Comparison of ENCODE assay signal across 1 cellular context in the genomic region with DNA sequence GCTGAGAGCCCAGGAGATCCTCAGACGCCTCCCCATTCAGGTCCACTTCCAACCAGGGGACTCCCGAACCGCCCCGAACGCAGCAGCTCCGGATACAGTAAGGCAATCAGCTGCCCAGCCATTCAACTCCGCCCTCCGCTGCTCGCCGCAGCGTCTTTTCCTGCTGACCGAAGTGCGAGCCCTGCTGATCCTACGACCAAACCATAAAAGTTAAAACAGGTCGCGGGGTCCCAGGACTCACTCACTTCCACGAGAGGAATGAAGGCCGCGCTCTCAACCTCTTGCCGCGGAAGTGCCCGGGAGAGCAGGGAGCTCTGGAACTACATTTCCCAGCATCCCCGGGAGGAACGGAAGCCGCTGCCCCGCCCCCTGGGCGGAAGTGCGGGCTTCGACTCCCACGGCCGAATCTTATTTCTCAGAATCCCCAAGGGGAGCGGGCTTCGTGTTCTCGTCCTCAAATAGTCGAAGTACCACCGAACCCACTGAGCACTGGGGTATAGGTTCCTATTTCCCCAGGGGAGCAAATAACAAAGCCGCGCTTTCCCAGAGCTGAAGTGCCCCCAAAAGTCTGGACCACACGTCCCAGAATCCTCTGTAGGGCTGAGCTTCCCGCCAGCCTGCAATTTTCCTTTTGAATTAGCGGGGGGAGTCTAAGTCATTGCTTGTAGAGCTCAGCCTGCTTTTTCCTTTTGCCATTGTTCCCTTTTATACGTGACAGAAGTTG.
TF ChIP-seq lines count a peak whose summit lies in the region.

ZNF45 (minus strand) TSS at position 298 of the 724 bp plus-strand sequence. CDS start 13,097 bp downstream, outside the sequence.

TF ChIP-seq in HepG2, 621 proteins besides CTCF, POLR2A, EP300 and RAD21 (continued from another document and continues in another):
- TF ChIP-seq JARID2 (CRISPR knock-in tag; IDR thresholded peaks at IDR 0.05; ENCODE audit: insufficient replicate concordance) = no peak
- no peak for TF ChIP-seq ZNF281 (CRISPR knock-in tag; IDR thresholded peaks at IDR 0.05; ENCODE audit: borderline replicate concordance)
- TF ChIP-seq, protein P1, sequence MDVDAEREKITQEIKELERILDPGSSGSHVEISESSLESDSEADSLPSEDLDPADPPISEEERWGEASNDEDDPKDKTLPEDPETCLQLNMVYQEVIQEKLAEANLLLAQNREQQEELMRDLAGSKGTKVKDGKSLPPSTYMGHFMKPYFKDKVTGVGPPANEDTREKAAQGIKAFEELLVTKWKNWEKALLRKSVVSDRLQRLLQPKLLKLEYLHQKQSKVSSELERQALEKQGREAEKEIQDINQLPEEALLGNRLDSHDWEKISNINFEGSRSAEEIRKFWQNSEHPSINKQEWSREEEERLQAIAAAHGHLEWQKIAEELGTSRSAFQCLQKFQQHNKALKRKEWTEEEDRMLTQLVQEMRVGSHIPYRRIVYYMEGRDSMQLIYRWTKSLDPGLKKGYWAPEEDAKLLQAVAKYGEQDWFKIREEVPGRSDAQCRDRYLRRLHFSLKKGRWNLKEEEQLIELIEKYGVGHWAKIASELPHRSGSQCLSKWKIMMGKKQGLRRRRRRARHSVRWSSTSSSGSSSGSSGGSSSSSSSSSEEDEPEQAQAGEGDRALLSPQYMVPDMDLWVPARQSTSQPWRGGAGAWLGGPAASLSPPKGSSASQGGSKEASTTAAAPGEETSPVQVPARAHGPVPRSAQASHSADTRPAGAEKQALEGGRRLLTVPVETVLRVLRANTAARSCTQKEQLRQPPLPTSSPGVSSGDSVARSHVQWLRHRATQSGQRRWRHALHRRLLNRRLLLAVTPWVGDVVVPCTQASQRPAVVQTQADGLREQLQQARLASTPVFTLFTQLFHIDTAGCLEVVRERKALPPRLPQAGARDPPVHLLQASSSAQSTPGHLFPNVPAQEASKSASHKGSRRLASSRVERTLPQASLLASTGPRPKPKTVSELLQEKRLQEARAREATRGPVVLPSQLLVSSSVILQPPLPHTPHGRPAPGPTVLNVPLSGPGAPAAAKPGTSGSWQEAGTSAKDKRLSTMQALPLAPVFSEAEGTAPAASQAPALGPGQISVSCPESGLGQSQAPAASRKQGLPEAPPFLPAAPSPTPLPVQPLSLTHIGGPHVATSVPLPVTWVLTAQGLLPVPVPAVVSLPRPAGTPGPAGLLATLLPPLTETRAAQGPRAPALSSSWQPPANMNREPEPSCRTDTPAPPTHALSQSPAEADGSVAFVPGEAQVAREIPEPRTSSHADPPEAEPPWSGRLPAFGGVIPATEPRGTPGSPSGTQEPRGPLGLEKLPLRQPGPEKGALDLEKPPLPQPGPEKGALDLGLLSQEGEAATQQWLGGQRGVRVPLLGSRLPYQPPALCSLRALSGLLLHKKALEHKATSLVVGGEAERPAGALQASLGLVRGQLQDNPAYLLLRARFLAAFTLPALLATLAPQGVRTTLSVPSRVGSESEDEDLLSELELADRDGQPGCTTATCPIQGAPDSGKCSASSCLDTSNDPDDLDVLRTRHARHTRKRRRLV (CRISPR knock-in tag; IDR thresholded peaks at IDR 0.05) = peak; percentile 78; the same call in 1 of the 2 replicates
- TF ChIP-seq, protein P2, sequence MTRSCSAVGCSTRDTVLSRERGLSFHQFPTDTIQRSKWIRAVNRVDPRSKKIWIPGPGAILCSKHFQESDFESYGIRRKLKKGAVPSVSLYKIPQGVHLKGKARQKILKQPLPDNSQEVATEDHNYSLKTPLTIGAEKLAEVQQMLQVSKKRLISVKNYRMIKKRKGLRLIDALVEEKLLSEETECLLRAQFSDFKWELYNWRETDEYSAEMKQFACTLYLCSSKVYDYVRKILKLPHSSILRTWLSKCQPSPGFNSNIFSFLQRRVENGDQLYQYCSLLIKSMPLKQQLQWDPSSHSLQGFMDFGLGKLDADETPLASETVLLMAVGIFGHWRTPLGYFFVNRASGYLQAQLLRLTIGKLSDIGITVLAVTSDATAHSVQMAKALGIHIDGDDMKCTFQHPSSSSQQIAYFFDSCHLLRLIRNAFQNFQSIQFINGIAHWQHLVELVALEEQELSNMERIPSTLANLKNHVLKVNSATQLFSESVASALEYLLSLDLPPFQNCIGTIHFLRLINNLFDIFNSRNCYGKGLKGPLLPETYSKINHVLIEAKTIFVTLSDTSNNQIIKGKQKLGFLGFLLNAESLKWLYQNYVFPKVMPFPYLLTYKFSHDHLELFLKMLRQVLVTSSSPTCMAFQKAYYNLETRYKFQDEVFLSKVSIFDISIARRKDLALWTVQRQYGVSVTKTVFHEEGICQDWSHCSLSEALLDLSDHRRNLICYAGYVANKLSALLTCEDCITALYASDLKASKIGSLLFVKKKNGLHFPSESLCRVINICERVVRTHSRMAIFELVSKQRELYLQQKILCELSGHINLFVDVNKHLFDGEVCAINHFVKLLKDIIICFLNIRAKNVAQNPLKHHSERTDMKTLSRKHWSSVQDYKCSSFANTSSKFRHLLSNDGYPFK (CRISPR knock-in tag; IDR thresholded peaks at IDR 0.05; ENCODE audit: borderline replicate concordance) = peak; percentile 73; the same call in 1 of the 2 replicates
- no peak for TF ChIP-seq ZBTB33 (CRISPR knock-in tag; IDR thresholded peaks at IDR 0.05)
- TF ChIP-seq, protein P3, sequence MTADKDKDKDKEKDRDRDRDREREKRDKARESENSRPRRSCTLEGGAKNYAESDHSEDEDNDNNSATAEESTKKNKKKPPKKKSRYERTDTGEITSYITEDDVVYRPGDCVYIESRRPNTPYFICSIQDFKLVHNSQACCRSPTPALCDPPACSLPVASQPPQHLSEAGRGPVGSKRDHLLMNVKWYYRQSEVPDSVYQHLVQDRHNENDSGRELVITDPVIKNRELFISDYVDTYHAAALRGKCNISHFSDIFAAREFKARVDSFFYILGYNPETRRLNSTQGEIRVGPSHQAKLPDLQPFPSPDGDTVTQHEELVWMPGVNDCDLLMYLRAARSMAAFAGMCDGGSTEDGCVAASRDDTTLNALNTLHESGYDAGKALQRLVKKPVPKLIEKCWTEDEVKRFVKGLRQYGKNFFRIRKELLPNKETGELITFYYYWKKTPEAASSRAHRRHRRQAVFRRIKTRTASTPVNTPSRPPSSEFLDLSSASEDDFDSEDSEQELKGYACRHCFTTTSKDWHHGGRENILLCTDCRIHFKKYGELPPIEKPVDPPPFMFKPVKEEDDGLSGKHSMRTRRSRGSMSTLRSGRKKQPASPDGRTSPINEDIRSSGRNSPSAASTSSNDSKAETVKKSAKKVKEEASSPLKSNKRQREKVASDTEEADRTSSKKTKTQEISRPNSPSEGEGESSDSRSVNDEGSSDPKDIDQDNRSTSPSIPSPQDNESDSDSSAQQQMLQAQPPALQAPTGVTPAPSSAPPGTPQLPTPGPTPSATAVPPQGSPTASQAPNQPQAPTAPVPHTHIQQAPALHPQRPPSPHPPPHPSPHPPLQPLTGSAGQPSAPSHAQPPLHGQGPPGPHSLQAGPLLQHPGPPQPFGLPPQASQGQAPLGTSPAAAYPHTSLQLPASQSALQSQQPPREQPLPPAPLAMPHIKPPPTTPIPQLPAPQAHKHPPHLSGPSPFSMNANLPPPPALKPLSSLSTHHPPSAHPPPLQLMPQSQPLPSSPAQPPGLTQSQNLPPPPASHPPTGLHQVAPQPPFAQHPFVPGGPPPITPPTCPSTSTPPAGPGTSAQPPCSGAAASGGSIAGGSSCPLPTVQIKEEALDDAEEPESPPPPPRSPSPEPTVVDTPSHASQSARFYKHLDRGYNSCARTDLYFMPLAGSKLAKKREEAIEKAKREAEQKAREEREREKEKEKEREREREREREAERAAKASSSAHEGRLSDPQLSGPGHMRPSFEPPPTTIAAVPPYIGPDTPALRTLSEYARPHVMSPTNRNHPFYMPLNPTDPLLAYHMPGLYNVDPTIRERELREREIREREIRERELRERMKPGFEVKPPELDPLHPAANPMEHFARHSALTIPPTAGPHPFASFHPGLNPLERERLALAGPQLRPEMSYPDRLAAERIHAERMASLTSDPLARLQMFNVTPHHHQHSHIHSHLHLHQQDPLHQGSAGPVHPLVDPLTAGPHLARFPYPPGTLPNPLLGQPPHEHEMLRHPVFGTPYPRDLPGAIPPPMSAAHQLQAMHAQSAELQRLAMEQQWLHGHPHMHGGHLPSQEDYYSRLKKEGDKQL (CRISPR knock-in tag; IDR thresholded peaks at IDR 0.05; ENCODE audit: low read depth) = no peak
- TF ChIP-seq ZNF235 (CRISPR knock-in tag; IDR thresholded peaks at IDR 0.05; ENCODE audit: borderline replicate concordance) = no peak
- TF ChIP-seq ZNF674 (CRISPR knock-in tag; IDR thresholded peaks at IDR 0.05; ENCODE audit: low read depth) = no peak
- peak; percentile 85 for TF ChIP-seq SPEN (CRISPR knock-in tag; IDR thresholded peaks at IDR 0.05; ENCODE audit: low read depth)
- peak; percentile 63 for TF ChIP-seq HOXA3 (CRISPR knock-in tag; IDR thresholded peaks at IDR 0.05)
- no peak for TF ChIP-seq ZNF432 (CRISPR knock-in tag; IDR thresholded peaks at IDR 0.05; ENCODE audit: borderline replicate concordance)
- no peak for TF ChIP-seq EED (CRISPR knock-in tag; IDR thresholded peaks at IDR 0.05)
- TF ChIP-seq, protein P4, sequence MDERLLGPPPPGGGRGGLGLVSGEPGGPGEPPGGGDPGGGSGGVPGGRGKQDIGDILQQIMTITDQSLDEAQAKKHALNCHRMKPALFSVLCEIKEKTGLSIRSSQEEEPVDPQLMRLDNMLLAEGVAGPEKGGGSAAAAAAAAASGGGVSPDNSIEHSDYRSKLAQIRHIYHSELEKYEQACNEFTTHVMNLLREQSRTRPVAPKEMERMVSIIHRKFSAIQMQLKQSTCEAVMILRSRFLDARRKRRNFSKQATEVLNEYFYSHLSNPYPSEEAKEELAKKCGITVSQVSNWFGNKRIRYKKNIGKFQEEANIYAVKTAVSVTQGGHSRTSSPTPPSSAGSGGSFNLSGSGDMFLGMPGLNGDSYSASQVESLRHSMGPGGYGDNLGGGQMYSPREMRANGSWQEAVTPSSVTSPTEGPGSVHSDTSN (CRISPR knock-in tag; IDR thresholded peaks at IDR 0.05) = no peak
- no peak for TF ChIP-seq ZSCAN25 (CRISPR knock-in tag; IDR thresholded peaks at IDR 0.05)
- no peak for TF ChIP-seq ZFYVE20 (CRISPR knock-in tag; IDR thresholded peaks at IDR 0.05; ENCODE audit: borderline replicate concordance, low read depth)
- TF ChIP-seq PCBP1 (IDR thresholded peaks at IDR 0.05; ENCODE audit: borderline replicate concordance, low read depth, low read length) = no peak
- TF ChIP-seq GPBP1L1 (CRISPR knock-in tag; IDR thresholded peaks at IDR 0.05) = no peak
- TF ChIP-seq ELK4 (CRISPR knock-in tag; IDR thresholded peaks at IDR 0.05; ENCODE audit: borderline replicate concordance) = no peak
- TF ChIP-seq ZFP82 (CRISPR knock-in tag; IDR thresholded peaks at IDR 0.05; ENCODE audit: borderline replicate concordance) = 0 out of 2 replicates have a peak, but pooled peaks have one; percentile 35
- no peak; the same call in 1 of the 2 replicates for TF ChIP-seq ZNF256 (CRISPR knock-in tag; conservative IDR thresholded peaks at IDR 0.05)
- no peak for TF ChIP-seq ZNF691 (CRISPR knock-in tag; IDR thresholded peaks at IDR 0.05; ENCODE audit: borderline replicate concordance, low read depth)
- TF ChIP-seq, protein P5, sequence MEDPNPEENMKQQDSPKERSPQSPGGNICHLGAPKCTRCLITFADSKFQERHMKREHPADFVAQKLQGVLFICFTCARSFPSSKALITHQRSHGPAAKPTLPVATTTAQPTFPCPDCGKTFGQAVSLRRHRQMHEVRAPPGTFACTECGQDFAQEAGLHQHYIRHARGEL (CRISPR knock-in tag; IDR thresholded peaks at IDR 0.05) = no peak
